In the genomic region with DNA sequence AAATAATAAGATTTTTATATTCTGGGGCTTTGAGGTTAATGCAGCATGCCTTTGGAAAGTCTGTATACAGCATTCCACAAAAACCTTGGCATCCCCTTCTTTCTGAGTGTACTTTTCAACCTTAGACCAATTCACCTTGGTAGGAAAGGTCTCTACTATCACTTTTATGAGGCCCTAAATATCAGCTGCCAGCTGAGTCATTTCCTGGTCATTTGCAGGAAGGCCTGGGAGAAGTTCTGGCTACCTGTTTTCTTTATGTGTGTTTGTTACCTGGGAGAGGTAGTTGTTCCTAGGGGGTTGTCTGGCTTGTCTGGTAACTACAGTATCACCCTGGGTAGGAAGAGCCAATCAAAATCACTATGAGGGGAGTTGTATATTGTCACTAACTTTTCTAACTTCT, we compare ENCODE assay signal across 29 cellular contexts. TPM values are rescaled to one million over a fixed set of nuclear protein-coding genes. Genes with fewer than 3 reads are reported as not detected.
DNase-seq lines count a peak whose midpoint lies in the region; ATAC-seq and TF ChIP-seq lines count a peak whose summit lies in the region.
"Had no signal": no experiment of that assay in that cellular context is flagged by ENCODE, and none has a peak within 500 bp of the region (broad histone marks: within the 10 kb centered on the region; RNA-seq: fewer than 3 reads in every experiment).

No MANE protein-coding gene starts in this region.

- POLR2A ChIA-PET in CD8-positive, alpha-beta T cell (lab: Charles Lee): no interaction called here

- peaks cover 19% of the 10 kb centered on the region for H3K9me3 Mint-ChIP-seq in endodermal cell
- no peaks in the 10 kb centered on the region for H3K9me3 Mint-ChIP-seq in CD8-positive, alpha-beta T cell
- H3K9me3 Mint-ChIP-seq: activated T-helper 2 cell treated with anti-CD3 and anti-CD28 coated beads, Interferon-gamma antibody, Interleukin-2, Interleukin-4, amounts not matched to agents 10 μg/mL and 5 μg/mL and 100 μg/mL, durations not matched to agents 14 hours and 24 hours and 36 hours had no signal

- no peak overlapping the region for H3K27ac ChIP-seq in MM.1S (ENCODE audit: low read length)
- no peak overlapping the region for H3K27ac ChIP-seq in endodermal cell (ENCODE audit: low read depth, low read length)
- H3K27ac ChIP-seq in CD8-positive, alpha-beta T cell (ENCODE audit: low read depth, low read length): no peak overlapping the region
- H3K27ac ChIP-seq: body of pancreas, tibial artery had no signal

- intact Hi-C loops in mucosa of descending colon (cut with DNase I, micrococcal nuclease): no loop called here
- intact Hi-C loops in CD8-positive, alpha-beta T cell (cut with DNase I, micrococcal nuclease): no loop called here

- H3K9ac ChIP-seq in MM.1S (ENCODE audit: low read length): no peak overlapping the region
- H3K9ac ChIP-seq in endodermal cell (ENCODE audit: extremely low read depth, low read length, poor library complexity, severe bottlenecking): no peak overlapping the region

- no peaks in the 10 kb centered on the region; the same call in 1 of the 2 replicates for H3K9me2 ChIP-seq in MM.1S (replicated peaks; ENCODE audit: insufficient read depth, low read length)

- H3K9me3 ChIP-seq in MM.1S (replicated peaks; ENCODE audit: insufficient read depth, low read length) (no peaks in the 10 kb centered on the region), endodermal cell (ENCODE audit: control insufficient read depth, low read length) (peaks cover 34% of the 10 kb centered on the region), mucosa of descending colon (no peaks in the 10 kb centered on the region)
- H3K9me3 ChIP-seq in CD8-positive, alpha-beta T cell (ENCODE audit: low read length): no peaks in the 10 kb centered on the region
- H3K9me3 ChIP-seq: body of pancreas, tibial artery had no signal

- H3K4me3 ChIP-seq in MM.1S (ENCODE audit: low read length) (no peak overlapping the region), endodermal cell (ENCODE audit: low read length) (peak overlapping the region; percentile 9), mucosa of descending colon (no peak overlapping the region)
- no peak overlapping the region for H3K4me3 ChIP-seq in CD8-positive, alpha-beta T cell (ENCODE audit: low read depth, low read length)
- H3K4me3 ChIP-seq: body of pancreas, GM12878, tibial artery had no signal

- H3K27me3 ChIP-seq in MM.1S (replicated peaks; ENCODE audit: insufficient read depth, low read length): no peaks in the 10 kb centered on the region
- no peaks in the 10 kb centered on the region for H3K27me3 ChIP-seq in endodermal cell (ENCODE audit: control insufficient read depth, insufficient read depth, low read length, poor library complexity, severe bottlenecking)
- H3K27me3 ChIP-seq in CD8-positive, alpha-beta T cell (ENCODE audit: insufficient read depth, low read length): no peaks in the 10 kb centered on the region
- H3K27me3 ChIP-seq: body of pancreas, tibial artery had no signal

- H3K36me3 ChIP-seq in MM.1S (replicated peaks; ENCODE audit: insufficient read depth, low read length): no peaks in the 10 kb centered on the region
- H3K36me3 ChIP-seq in endodermal cell (ENCODE audit: control insufficient read depth, insufficient read depth, low read length): no peaks in the 10 kb centered on the region
- H3K36me3 ChIP-seq in mucosa of descending colon (ENCODE audit: low read depth): no peaks in the 10 kb centered on the region
- no peaks in the 10 kb centered on the region for H3K36me3 ChIP-seq in CD8-positive, alpha-beta T cell (ENCODE audit: insufficient read depth, low read length)
- H3K36me3 ChIP-seq: tibial artery had no signal

- peaks cover 4% of the 10 kb centered on the region; the same call in 1 of the 2 replicates for H3K4me1 ChIP-seq in MM.1S (ENCODE audit: low read length)
- peaks cover 18% of the 10 kb centered on the region for H3K4me1 ChIP-seq in endodermal cell (ENCODE audit: control insufficient read depth, insufficient read depth, low read length)
- H3K4me1 ChIP-seq in mucosa of descending colon (ENCODE audit: low read depth): peaks cover 7% of the 10 kb centered on the region
- no peaks in the 10 kb centered on the region for H3K4me1 ChIP-seq in CD8-positive, alpha-beta T cell (ENCODE audit: insufficient read depth, low read length)
- H3K4me1 ChIP-seq: body of pancreas, tibial artery had no signal

- H3F3A ChIP-seq in MM.1S (ENCODE audit: insufficient read depth, low read length): no peaks in the 10 kb centered on the region

- peaks cover 10% of the 10 kb centered on the region for H3K36me3 Mint-ChIP-seq in endodermal cell (ENCODE audit: low read depth)
- no peaks in the 10 kb centered on the region for H3K36me3 Mint-ChIP-seq in CD8-positive, alpha-beta T cell
- H3K36me3 Mint-ChIP-seq: CD14-positive monocyte had no signal

- DNase-seq in ELF-1 (ENCODE audit: low read depth, low spot score) (peak; percentile 68), MM.1S (no peak), endodermal cell (no peak), mucosa of descending colon (peak in 1 of 3 donors; percentile 47), glomerular visceral epithelial cell (ENCODE audit: extremely low spot score) (no peak), NOMO-1 treated with DMSO at 0.1 percent for 48 hours (lab: John Stamatoyannopoulos, UW; ENCODE audit: unreplicated experiment) (no peak)
- no peak for DNase-seq in CD8-positive, alpha-beta T cell
- DNase-seq in activated T-cell treated with anti-CD3 and anti-CD28 coated beads, Interleukin-2, amount 50 U/mL, for 1 hour: no peak
- DNase-seq: activated CD4-positive, alpha-beta T cell treated with anti-CD3 and anti-CD28 coated beads for 48 hours; body of pancreas; cortex of kidney; DMS 273 treated with DMSO at 0.1 percent for 48 hours; foreskin fibroblast; Karpas-422; NCI-H2081 treated with DMSO at 0.1 percent for 48 hours; NCI-H446 treated with DMSO at 0.1 percent for 48 hours; NK-92 treated with Interleukin-12 subunit alpha and Interleukin-12 subunit beta, amount 100 ng/mL, for 24 hours; stimulated activated CD4-positive, alpha-beta T cell treated with anti-CD3 and anti-CD28 coated beads, Interleukin-2, amount 100 ng/mL, for 48 hours; stimulated activated naive CD4-positive, alpha-beta T cell treated with Interleukin-2 at 50 U/mL for 16 hours; SW 1271; tibial artery had no signal

- ATAC-seq in mucosa of descending colon: peak; percentile 98
- no peak for ATAC-seq in CD8-positive, alpha-beta T cell
- ATAC-seq: body of pancreas, GM12878, left lobe of liver had no signal

- no peak overlapping the region for H3K4me2 ChIP-seq in MM.1S (ENCODE audit: low read depth, low read length)

- peak overlapping the region; percentile 62 for H3K27ac Mint-ChIP-seq in endodermal cell
- no peak overlapping the region for H3K27ac Mint-ChIP-seq in CD8-positive, alpha-beta T cell
- H3K27ac Mint-ChIP-seq: activated T-helper 2 cell treated with anti-CD3 and anti-CD28 coated beads, Interferon-gamma antibody, Interleukin-2, Interleukin-4, amounts not matched to agents 10 μg/mL and 5 μg/mL and 100 μg/mL, durations not matched to agents 14 hours and 24 hours and 36 hours; CD14-positive monocyte had no signal

- TF ChIP-seq CTCF in MM.1S (IDR thresholded peaks at IDR 0.05; ENCODE audit: low read length) (no peak), endodermal cell (conservative IDR thresholded peaks at IDR 0.05) (no peak), mucosa of descending colon (IDR thresholded peaks at IDR 0.05) (no peak)
- no peak for TF ChIP-seq CTCF in CD8-positive, alpha-beta T cell (IDR thresholded peaks at IDR 0.05)

- CTCF ChIA-PET in CD8-positive, alpha-beta T cell (lab: Charles Lee): no interaction called here

- H3K4me3 Mint-ChIP-seq in endodermal cell: no peak overlapping the region
- no peak overlapping the region for H3K4me3 Mint-ChIP-seq in CD8-positive, alpha-beta T cell
- H3K4me3 Mint-ChIP-seq: CD14-positive monocyte had no signal

- H3K27me3 Mint-ChIP-seq in endodermal cell (ENCODE audit: insufficient read depth): no peaks in the 10 kb centered on the region
- H3K27me3 Mint-ChIP-seq in CD8-positive, alpha-beta T cell (ENCODE audit: low read depth): peaks cover 6% of the 10 kb centered on the region

- H3K4me1 Mint-ChIP-seq in endodermal cell: peaks cover 58% of the 10 kb centered on the region
- H3K4me1 Mint-ChIP-seq in CD8-positive, alpha-beta T cell (ENCODE audit: low read depth): no peaks in the 10 kb centered on the region
- H3K4me1 Mint-ChIP-seq: CD14-positive monocyte had no signal

- no peaks in the 10 kb centered on the region for H3K79me2 ChIP-seq in MM.1S (ENCODE audit: low read length)

- no peaks in the 10 kb centered on the region for H4K20me1 ChIP-seq in MM.1S (ENCODE audit: insufficient read depth, low read length)

- 0 out of 2 replicates have a peak overlapping the region, but pooled peaks have one; percentile 1 for H2AFZ ChIP-seq in MM.1S (ENCODE audit: low read length)

RNA-seq across cellular contexts. Expression of gene SPAM1, which starts 4.1 kb away (rescaled TPM):
- under 1 TPM; 0.18 to 0.49 TPM for total RNA-seq in endodermal cell
- polyA plus RNA-seq in endodermal cell (2013, experiment 1 of 2): not detected
- polyA plus RNA-seq in endodermal cell (2013, experiment 2 of 2): not detected
- total RNA-seq in mucosa of descending colon: not detected
- not detected for total RNA-seq in CD8-positive, alpha-beta T cell
- total RNA-seq: activated T-helper 2 cell treated with anti-CD3 and anti-CD28 coated beads, Interferon-gamma antibody, Interleukin-2, Interleukin-4, amounts not matched to agents 10 μg/mL and 5 μg/mL and 100 μg/mL, durations not matched to agents 14 hours and 24 hours and 36 hours; body of pancreas; GM12878; left lobe of liver; posterior vena cava; skeletal muscle tissue had no signal
- polyA plus RNA-seq: AG04450, CD14-positive monocyte, GM12878, neural cell had no signal
